ENCODE assay signal across 4 cellular contexts in genomic region chr21:29958035-29958434, GRCh38. TPM values are rescaled to one million over a fixed set of nuclear protein-coding genes. Genes with fewer than 3 reads are reported as not detected.
"Had no signal": no experiment of that assay in that cellular context is flagged by ENCODE, and none has a peak within 500 bp of the region (broad histone marks: within the 10 kb centered on the region; RNA-seq: fewer than 3 reads in every experiment).

No MANE protein-coding gene starts in this region.

RNA-seq across cellular contexts. Expression of gene GRIK1, which starts 18.2 kb away (rescaled TPM):
- total RNA-seq: LHCN-M2, M059J, MCF 10A, NCI-H460 had no signal
